Comparison of ENCODE assay signal across 1 cellular context in the genomic region with DNA sequence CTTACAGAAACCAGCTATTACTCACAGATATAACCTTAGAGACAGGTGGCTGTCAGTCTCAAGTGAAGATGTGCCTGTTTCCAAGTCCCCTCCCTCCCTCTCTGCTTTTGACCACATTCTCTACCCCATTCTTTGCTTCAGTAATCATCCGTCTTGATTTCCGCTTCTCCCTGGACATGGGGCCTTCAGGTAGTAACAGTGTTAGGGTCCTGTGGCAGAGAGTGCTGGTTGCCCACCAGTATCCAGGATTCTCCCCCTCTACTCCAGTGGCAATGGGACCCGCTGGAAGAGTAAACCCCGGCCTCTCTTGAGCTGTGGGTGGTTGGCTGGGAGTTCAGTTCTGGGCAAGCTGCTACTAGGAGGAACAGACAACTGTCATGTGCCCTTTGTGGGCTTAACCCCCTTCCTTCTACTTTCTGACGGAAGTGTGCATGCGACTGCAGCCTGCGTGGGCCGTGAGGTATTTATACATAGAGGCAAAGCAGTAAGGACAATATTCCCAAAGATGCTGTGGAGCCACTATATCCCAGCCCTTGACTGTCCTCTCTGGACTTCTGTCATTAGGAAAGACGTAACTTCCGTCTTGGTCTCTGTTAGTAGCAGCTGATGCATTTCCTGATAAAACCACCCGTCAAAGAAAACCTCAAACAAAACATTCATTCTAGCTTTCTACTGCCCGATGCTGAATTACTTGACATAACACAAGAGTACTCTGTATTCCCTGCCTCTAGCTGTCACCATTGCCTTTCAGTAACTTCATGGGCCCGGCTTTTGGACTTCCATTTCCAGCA.
TF ChIP-seq lines count a peak whose summit lies in the region.

No MANE protein-coding gene starts in this region.

TF ChIP-seq in SK-N-SH, 30 proteins besides CTCF, POLR2A, EP300 and RAD21 (continued from another document):
- TF ChIP-seq, protein P1, sequence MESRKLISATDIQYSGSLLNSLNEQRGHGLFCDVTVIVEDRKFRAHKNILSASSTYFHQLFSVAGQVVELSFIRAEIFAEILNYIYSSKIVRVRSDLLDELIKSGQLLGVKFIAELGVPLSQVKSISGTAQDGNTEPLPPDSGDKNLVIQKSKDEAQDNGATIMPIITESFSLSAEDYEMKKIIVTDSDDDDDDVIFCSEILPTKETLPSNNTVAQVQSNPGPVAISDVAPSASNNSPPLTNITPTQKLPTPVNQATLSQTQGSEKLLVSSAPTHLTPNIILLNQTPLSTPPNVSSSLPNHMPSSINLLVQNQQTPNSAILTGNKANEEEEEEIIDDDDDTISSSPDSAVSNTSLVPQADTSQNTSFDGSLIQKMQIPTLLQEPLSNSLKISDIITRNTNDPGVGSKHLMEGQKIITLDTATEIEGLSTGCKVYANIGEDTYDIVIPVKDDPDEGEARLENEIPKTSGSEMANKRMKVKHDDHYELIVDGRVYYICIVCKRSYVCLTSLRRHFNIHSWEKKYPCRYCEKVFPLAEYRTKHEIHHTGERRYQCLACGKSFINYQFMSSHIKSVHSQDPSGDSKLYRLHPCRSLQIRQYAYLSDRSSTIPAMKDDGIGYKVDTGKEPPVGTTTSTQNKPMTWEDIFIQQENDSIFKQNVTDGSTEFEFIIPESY (IDR thresholded peaks at IDR 0.05; ENCODE audit: borderline replicate concordance, low read depth): no peak
- no peak for TF ChIP-seq POLR2AphosphoS5 (IDR thresholded peaks at IDR 0.05; ENCODE audit: low read depth, low read length)
- no peak for TF ChIP-seq TEAD4 (IDR thresholded peaks at IDR 0.05; ENCODE audit: borderline replicate concordance, insufficient read depth)
- TF ChIP-seq FOXJ3 (CRISPR knock-in tag; IDR thresholded peaks at IDR 0.05): no peak
- TF ChIP-seq RXRA (IDR thresholded peaks at IDR 0.05; ENCODE audit: borderline replicate concordance, low read depth): no peak
- TF ChIP-seq REST (IDR thresholded peaks at IDR 0.05; ENCODE audit: low read depth, low read length): no peak
- no peak for TF ChIP-seq GABPA (IDR thresholded peaks at IDR 0.05; ENCODE audit: low read depth)
- no peak for TF ChIP-seq MXI1 (IDR thresholded peaks at IDR 0.05; ENCODE audit: low read depth, low read length)
- no peak for TF ChIP-seq ELF1 (IDR thresholded peaks at IDR 0.05)
- TF ChIP-seq, protein P2, sequence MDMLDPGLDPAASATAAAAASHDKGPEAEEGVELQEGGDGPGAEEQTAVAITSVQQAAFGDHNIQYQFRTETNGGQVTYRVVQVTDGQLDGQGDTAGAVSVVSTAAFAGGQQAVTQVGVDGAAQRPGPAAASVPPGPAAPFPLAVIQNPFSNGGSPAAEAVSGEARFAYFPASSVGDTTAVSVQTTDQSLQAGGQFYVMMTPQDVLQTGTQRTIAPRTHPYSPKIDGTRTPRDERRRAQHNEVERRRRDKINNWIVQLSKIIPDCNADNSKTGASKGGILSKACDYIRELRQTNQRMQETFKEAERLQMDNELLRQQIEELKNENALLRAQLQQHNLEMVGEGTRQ (IDR thresholded peaks at IDR 0.05; ENCODE audit: borderline replicate concordance, low read depth, low read length): no peak
- no peak for TF ChIP-seq FOSL2 (IDR thresholded peaks at IDR 0.05; ENCODE audit: borderline replicate concordance, low read depth)
- TF ChIP-seq, protein P3, sequence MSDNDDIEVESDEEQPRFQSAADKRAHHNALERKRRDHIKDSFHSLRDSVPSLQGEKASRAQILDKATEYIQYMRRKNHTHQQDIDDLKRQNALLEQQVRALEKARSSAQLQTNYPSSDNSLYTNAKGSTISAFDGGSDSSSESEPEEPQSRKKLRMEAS (IDR thresholded peaks at IDR 0.05; ENCODE audit: low read depth): no peak
- no peak for TF ChIP-seq SIN3A (IDR thresholded peaks at IDR 0.05; ENCODE audit: borderline replicate concordance, low read depth, low read length)
- TF ChIP-seq TCF12 (IDR thresholded peaks at IDR 0.05): no peak
- TF ChIP-seq RFX5 (IDR thresholded peaks at IDR 0.05; ENCODE audit: low read length): no peak
- no peak for TF ChIP-seq MEF2A (IDR thresholded peaks at IDR 0.05; ENCODE audit: borderline replicate concordance, low read depth)
- TF ChIP-seq CHD2 (IDR thresholded peaks at IDR 0.05; ENCODE audit: low read length, partially characterized antibody): no peak
